ENCODE assay signal across 30 cellular contexts in the genomic region with DNA sequence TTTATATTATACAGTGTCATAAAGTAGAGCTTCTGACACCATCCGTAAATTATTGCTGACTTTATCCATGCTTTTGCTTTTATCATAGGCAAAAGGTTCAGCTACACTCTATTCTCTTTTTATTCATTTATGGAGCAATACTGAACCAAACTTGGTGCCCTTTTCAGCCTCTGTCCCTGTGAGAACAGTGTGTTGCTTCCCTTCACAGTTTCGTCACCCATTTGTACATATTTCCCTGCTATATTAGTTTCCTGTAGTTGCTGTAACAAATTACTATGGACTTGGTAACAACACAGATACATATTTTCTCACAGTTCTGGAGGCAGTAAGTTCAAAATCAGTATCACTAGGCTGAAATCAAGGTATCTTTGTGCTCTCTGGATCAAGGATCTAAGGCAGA. TPM values are rescaled to one million over a fixed set of nuclear protein-coding genes. Genes with fewer than 3 reads are reported as not detected.
DNase-seq lines count a peak whose midpoint lies in the region; ATAC-seq and TF ChIP-seq lines count a peak whose summit lies in the region.
"Had no signal": no experiment of that assay in that cellular context is flagged by ENCODE, and none has a peak within 500 bp of the region (broad histone marks: within the 10 kb centered on the region; RNA-seq: fewer than 3 reads in every experiment).

No MANE protein-coding gene starts in this region.

- H3K9me3 ChIP-seq in Panc1 (ENCODE audit: control insufficient read depth, insufficient read depth, low read depth, low read length) (no peaks in the 10 kb centered on the region), spleen (no peaks in the 10 kb centered on the region)
- H3K9me3 ChIP-seq: esophagus squamous epithelium, suprapubic skin had no signal

- intact Hi-C loops in Panc1 (cut with micrococcal nuclease; ENCODE audit: unreplicated experiment): no loop called here
- intact Hi-C loops in spleen (cut with DNase I; ENCODE audit: low total_unique reads): loop anchor here (5.0 kb wide), 1 partner anchor 33 kb away; the partner anchor contains the start of gene CEP97

- BruUV-seq in Panc1 (replicated peaks; lab: Mats Ljungman, UMichigan): no TSS peak

- H3K27me3 ChIP-seq in Panc1 (ENCODE audit: control insufficient read depth, insufficient read depth, low read length) (no peaks in the 10 kb centered on the region), spleen (replicated peaks in 1 of 7) (no peaks in the 10 kb centered on the region)
- H3K27me3 ChIP-seq: cardiac muscle cell, esophagus squamous epithelium, suprapubic skin had no signal

- H3K36me3 ChIP-seq in Panc1 (ENCODE audit: control insufficient read depth, insufficient read depth, low read length) (peaks cover 20% of the 10 kb centered on the region), spleen (peaks cover 0 to 15% (median 6%) of the 10 kb centered on the region in 6 donors)

- peak overlapping the region; percentile 1; the same call in 1 of the 2 replicates for H3K27ac ChIP-seq in Panc1 (ENCODE audit: low read length)
- peak overlapping the region in 6 of 8 donors; percentile 12 to 95 (median 49) for H3K27ac ChIP-seq in spleen
- H3K27ac ChIP-seq: cardiac muscle cell, esophagus squamous epithelium, suprapubic skin had no signal

- peaks cover 44% of the 10 kb centered on the region for H3K4me1 Mint-ChIP-seq in activated T-cell treated with anti-CD3 and anti-CD28 coated beads, Interleukin-2, amount 50 U/mL, for 72 hours (ENCODE audit: low read depth)

- H3K4me1 ChIP-seq in Panc1 (ENCODE audit: control insufficient read depth, insufficient read depth, low read length): peaks cover 18% of the 10 kb centered on the region; the same call in 1 of the 2 replicates
- H3K4me1 ChIP-seq in spleen: peaks cover 14 to 62% (median 32%) of the 10 kb centered on the region in 6 donors

- peak overlapping the region; percentile 53 for H3K27ac Mint-ChIP-seq in activated T-cell treated with anti-CD3 and anti-CD28 coated beads, Interleukin-2, amount 50 U/mL, for 72 hours
- H3K27ac Mint-ChIP-seq: stimulated activated effector memory CD8-positive, alpha-beta T cell treated with anti-CD3 and anti-CD28 coated beads, Interleukin-12 subunit alpha, Interleukin-12 subunit beta, amount 100 ng/mL, for 72 hours had no signal

- in situ Hi-C loops in Panc1 (cut with HindIII; ENCODE audit: low pct_unique_long_range_greater_than_20kb, low sequenced_read_pairs): no loop called here

- no peak for TF ChIP-seq POLR2A in spleen (IDR thresholded peaks at IDR 0.05)

- POLR2A ChIA-PET in Panc1 (lab: Charles Lee): no interaction called here

- DNase-seq in activated T-cell treated with anti-CD3 and anti-CD28 coated beads, Interleukin-2, amount 50 U/mL, for 72 hours: no peak
- DNase-seq in activated T-cell treated with anti-CD3 and anti-CD28 coated beads, Interleukin-2, amount 50 U/mL, for 48 hours: no peak
- DNase-seq in Panc1 (ENCODE audit: low read depth, low spot score) (no peak), iris pigment epithelial cell (ENCODE audit: low read depth) (peak; percentile 34), spleen (no peak)
- DNase-seq in stimulated activated naive CD4-positive, alpha-beta T cell treated with Interleukin-2 at 50 U/mL for 16 hours (lab: John Stamatoyannopoulos, UW): no peak
- DNase-seq: activated CD4-positive, alpha-beta T cell treated with anti-CD3 and anti-CD28 coated beads for 48 hours; activated naive CD4-positive, alpha-beta T cell treated with Interleukin-2 at 50 U/mL for 16 hours; activated T-cell treated with anti-CD3 and anti-CD28 coated beads, Interleukin-2, amount 50 U/mL, for 4 hours; AML-193; aorta; COR-L47; DMS79; esophagus squamous epithelium; GDM1; H7; hippocampal formation; NCI-H1105; NCI-H1930; NCI-H524 treated with DMSO at 0.1 percent for 48 hours; stimulated activated CD4-positive, alpha-beta T cell treated with anti-CD3 and anti-CD28 coated beads, Interleukin-4, amount 100 ng/mL, for 1 hour; T-helper 2 cell had no signal

- no peak for ATAC-seq in activated T-cell treated with anti-CD3 and anti-CD28 coated beads, Interleukin-2, amount 50 U/mL, for 72 hours (replicated peaks in 1 of 2)
- ATAC-seq in Panc1: no peak
- ATAC-seq in HG03108 (IDR thresholded peaks at IDR 0.05; ENCODE audit: unreplicated experiment): no peak
- ATAC-seq in HG03439 (IDR thresholded peaks at IDR 0.05; ENCODE audit: unreplicated experiment): no peak
- ATAC-seq: activated T-cell treated with anti-CD3 and anti-CD28 coated beads, Interleukin-2, amount 50 U/mL, for 4 hours; K562; left lobe of liver; SK-N-SH treated with all-trans-retinoic acid at 6 μM for 48 hours; stimulated activated effector memory CD8-positive, alpha-beta T cell treated with anti-CD3 and anti-CD28 coated beads, Interleukin-12 subunit alpha, Interleukin-12 subunit beta, amount 100 ng/mL, for 72 hours had no signal

- CTCF ChIA-PET in Panc1 (lab: Charles Lee): no interaction called here

- H3K4me3 Mint-ChIP-seq in activated T-cell treated with anti-CD3 and anti-CD28 coated beads, Interleukin-2, amount 50 U/mL, for 72 hours: no peak overlapping the region
- H3K4me3 Mint-ChIP-seq: activated T-cell treated with anti-CD3 and anti-CD28 coated beads, Interleukin-2, amount 50 U/mL, for 4 hours; stimulated activated effector memory CD8-positive, alpha-beta T cell treated with anti-CD3 and anti-CD28 coated beads, Interleukin-12 subunit alpha, Interleukin-12 subunit beta, amount 100 ng/mL, for 72 hours had no signal

- no peak overlapping the region for H3K4me3 ChIP-seq in Panc1 (ENCODE audit: low read depth in 2 of 2, low read length in 2 of 2)
- no peak overlapping the region for H3K4me3 ChIP-seq in spleen
- H3K4me3 ChIP-seq: cardiac muscle cell, esophagus squamous epithelium, K562, suprapubic skin had no signal

- H3K36me3 Mint-ChIP-seq in activated T-cell treated with anti-CD3 and anti-CD28 coated beads, Interleukin-2, amount 50 U/mL, for 72 hours (ENCODE audit: insufficient read depth in 2 of 2): peaks cover 17 to 19% of the 10 kb centered on the region in 2 donors

- TF ChIP-seq CTCF in Panc1 (IDR thresholded peaks at IDR 0.05) (no peak), spleen (IDR thresholded peaks at IDR 0.05 in 8 of 11, conservative IDR thresholded peaks at IDR 0.05 in 3 of 11) (no peak)

- H3K9me3 Mint-ChIP-seq in activated T-cell treated with anti-CD3 and anti-CD28 coated beads, Interleukin-2, amount 50 U/mL, for 72 hours: no peaks in the 10 kb centered on the region
- H3K9me3 Mint-ChIP-seq: activated T-cell treated with anti-CD3 and anti-CD28 coated beads, Interleukin-2, amount 50 U/mL, for 4 hours; stimulated activated effector memory CD8-positive, alpha-beta T cell treated with anti-CD3 and anti-CD28 coated beads, Interleukin-12 subunit alpha, Interleukin-12 subunit beta, amount 100 ng/mL, for 72 hours had no signal

- 62 to 88% (median 78%) methylated on average over 2 of the region's 2 CpGs for WGBS in spleen, 5 donors

- no peaks in the 10 kb centered on the region for H3K27me3 Mint-ChIP-seq in activated T-cell treated with anti-CD3 and anti-CD28 coated beads, Interleukin-2, amount 50 U/mL, for 72 hours (ENCODE audit: low read depth)

RNA-seq across cellular contexts. Expression of gene RPL24, which starts 2.8 kb away (rescaled TPM):
- total RNA-seq in activated T-cell treated with anti-CD3 and anti-CD28 coated beads, Interleukin-2, amount 50 U/mL, for 72 hours: 1,000 to 10,000 TPM; 1,492 to 1,529 TPM
- total RNA-seq in Panc1 (2021; ENCODE audit: unreplicated experiment) (1,155 TPM), spleen (100 to 1,000 TPM; 652 to 978 (median 810) TPM)
- polyA plus RNA-seq in Panc1 (2012; ENCODE audit: insufficient read length): 1,075 TPM
- 1,000 to 10,000 TPM; 2,892 to 4,324 (median 3,948) TPM for polyA plus RNA-seq in spleen

RNA-seq across cellular contexts. Expression of gene ZBTB11, which starts 12.4 kb away (rescaled TPM):
- 10 to 100 TPM; 26.8 to 31.9 TPM for total RNA-seq in activated T-cell treated with anti-CD3 and anti-CD28 coated beads, Interleukin-2, amount 50 U/mL, for 72 hours
- total RNA-seq in Panc1 (2021; ENCODE audit: unreplicated experiment) (20.1 TPM), spleen (10 to 100 TPM; 23.2 to 43.7 (median 26.3) TPM)
- polyA plus RNA-seq in Panc1 (2012; ENCODE audit: insufficient read length): 8.8 TPM
- 1 to 10 TPM; 7.5 to 10.0 (median 9.0) TPM for polyA plus RNA-seq in spleen

RNA-seq across cellular contexts. Expression of gene CEP97, which starts 35.1 kb away (rescaled TPM):
- total RNA-seq in activated T-cell treated with anti-CD3 and anti-CD28 coated beads, Interleukin-2, amount 50 U/mL, for 72 hours: 10 to 100 TPM; 19.2 to 23.5 TPM
- total RNA-seq in Panc1 (2021; ENCODE audit: unreplicated experiment) (17.4 TPM), spleen (10 to 100 TPM in 3 of 7 donors, 1 to 10 TPM in 4; 8.7 to 18.2 (median 10.0) TPM)
- polyA plus RNA-seq in Panc1 (2012; ENCODE audit: insufficient read length): 8.5 TPM
- 1 to 10 TPM in 2 of 3 donors, under 1 TPM in 1; 1.00 to 2.2 (median 1.6) TPM for polyA plus RNA-seq in spleen
